8 cellular contexts compared by ENCODE assay signal in the genomic region with DNA sequence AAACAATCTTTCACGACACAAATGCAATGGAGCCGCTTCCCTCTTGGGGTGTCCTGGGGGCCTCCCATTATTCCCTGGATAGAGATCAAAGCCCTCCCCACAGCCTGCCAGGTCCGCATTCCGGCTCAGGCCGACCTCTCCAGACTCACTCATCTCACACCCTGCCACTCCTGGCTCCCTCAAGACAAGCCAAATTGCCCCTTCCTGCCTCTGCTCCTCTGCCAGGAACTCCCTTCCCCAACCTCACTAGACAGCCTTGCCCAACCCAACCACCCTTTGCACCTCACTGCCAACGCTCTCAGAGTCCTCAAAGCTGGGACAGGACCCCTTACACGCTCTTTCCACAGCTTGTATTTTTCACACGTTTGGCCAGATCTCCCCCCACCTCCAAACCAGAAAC. TPM values are rescaled to one million over a fixed set of nuclear protein-coding genes. Genes with fewer than 3 reads are reported as not detected.
A peak's percentile ranks its signal among the peaks of the same experiment; 100 is the strongest.
DNase-seq lines count a peak whose midpoint lies in the region; ATAC-seq, FAIRE-seq and TF ChIP-seq lines count a peak whose summit lies in the region.

No MANE protein-coding gene starts in this region.

- TF ChIP-seq POLR2A in GM12891 (IDR thresholded peaks at IDR 0.05; ENCODE audit: low read depth, low read length) = no peak

- intact Hi-C loops in activated CD4-positive, alpha-beta memory T cell treated with anti-CD3 and anti-CD28 coated beads for 36 hours (cut with micrococcal nuclease) = loop anchor here (1.0 to 5.0 kb wide), 3 partner anchors 7 to 199 kb away; no protein-coding TSS in a partner anchor

- no peak for DNase-seq in GM12891 (ENCODE audit: insufficient read length, low spot score)
- DNase-seq in activated CD4-positive, alpha-beta memory T cell treated with anti-CD3 and anti-CD28 coated beads for 36 hours = peak; percentile 45
- no peak for DNase-seq in glutamatergic neuron
- DNase-seq in stimulated activated CD4-positive, alpha-beta T cell treated with anti-CD3 and anti-CD28 coated beads, Interleukin-1b, Interleukin-23, amount 100 ng/mL, for 48 hours = no peak
- DNase-seq in omental fat pad (ENCODE audit: low spot score) = no peak

- POLR2A ChIA-PET in activated CD4-positive, alpha-beta memory T cell treated with anti-CD3 and anti-CD28 coated beads for 36 hours (lab: Charles Lee) = interaction anchor here (1.2 to 2.4 kb wide), 4 partner anchors 9 to 27 kb away, joined by 3 to 20 read pairs (median 4); a partner anchor contains a TSS

- peak overlapping the region; percentile 98 for H3K27ac Mint-ChIP-seq in activated CD4-positive, alpha-beta memory T cell treated with anti-CD3 and anti-CD28 coated beads for 36 hours
- peak overlapping the region; percentile 85 for H3K27ac Mint-ChIP-seq in glutamatergic neuron (ENCODE audit: unreplicated experiment)

- peaks cover 16% of the 10 kb centered on the region for H3K36me3 Mint-ChIP-seq in activated CD4-positive, alpha-beta memory T cell treated with anti-CD3 and anti-CD28 coated beads for 36 hours
- no peaks in the 10 kb centered on the region for H3K36me3 Mint-ChIP-seq in glutamatergic neuron (ENCODE audit: unreplicated experiment)

- no peaks in the 10 kb centered on the region for H3K9me3 Mint-ChIP-seq in activated CD4-positive, alpha-beta memory T cell treated with anti-CD3 and anti-CD28 coated beads for 36 hours
- peaks cover 4% of the 10 kb centered on the region for H3K9me3 Mint-ChIP-seq in glutamatergic neuron (ENCODE audit: unreplicated experiment)

- peaks cover 27% of the 10 kb centered on the region for H3K4me1 Mint-ChIP-seq in activated CD4-positive, alpha-beta memory T cell treated with anti-CD3 and anti-CD28 coated beads for 36 hours (ENCODE audit: low read depth)
- H3K4me1 Mint-ChIP-seq in glutamatergic neuron (ENCODE audit: low read depth, unreplicated experiment) = peaks cover 26% of the 10 kb centered on the region

- ATAC-seq in HG03159 (IDR thresholded peaks at IDR 0.05; ENCODE audit: unreplicated experiment) = no peak
- ATAC-seq in GM21786 (IDR thresholded peaks at IDR 0.05; ENCODE audit: unreplicated experiment) = no peak
- ATAC-seq in omental fat pad (ENCODE audit: low FRiP score) = no peak

- peak overlapping the region in 20 of 21 experiments; percentile 57 to 98 (median 90) for H3K27ac ChIP-seq in skin epidermis

- peak; percentile 31 for FAIRE-seq in GM12891 (lab: Jason Lieb, UNC)

- peak overlapping the region; percentile 95 for H3K4me3 Mint-ChIP-seq in activated CD4-positive, alpha-beta memory T cell treated with anti-CD3 and anti-CD28 coated beads for 36 hours
- H3K4me3 Mint-ChIP-seq in glutamatergic neuron (ENCODE audit: unreplicated experiment) = peak overlapping the region; percentile 99

- H3K27me3 Mint-ChIP-seq in activated CD4-positive, alpha-beta memory T cell treated with anti-CD3 and anti-CD28 coated beads for 36 hours = no peaks in the 10 kb centered on the region
- H3K27me3 Mint-ChIP-seq in glutamatergic neuron (ENCODE audit: unreplicated experiment) = peaks cover 4% of the 10 kb centered on the region

- TF ChIP-seq CTCF in glutamatergic neuron (IDR thresholded peaks at IDR 0.05; ENCODE audit: partially characterized antibody, unreplicated experiment) (no peak), omental fat pad (IDR thresholded peaks at IDR 0.05) (no peak)

- CTCF ChIA-PET in activated CD4-positive, alpha-beta memory T cell treated with anti-CD3 and anti-CD28 coated beads for 36 hours (lab: Charles Lee) = interaction anchor here (1.2 to 3.3 kb wide), 4 partner anchors 9 to 45 kb away, joined by 3 to 19 read pairs (median 6); no protein-coding TSS in a partner anchor

- H3K4me3 ChIP-seq in skin epidermis = peak overlapping the region; percentile 60 to 98 (median 83)

TF ChIP-seq in GM12891, 5 proteins besides CTCF, POLR2A, EP300 and RAD21:
- TF ChIP-seq TAF1 (IDR thresholded peaks at IDR 0.05; ENCODE audit: low read depth, low read length) (no peak), POU2F2 (IDR thresholded peaks at IDR 0.05; ENCODE audit: low read depth, low read length) (0 out of 2 replicates have a peak, but pooled peaks have one; percentile 11), SPI1 (IDR thresholded peaks at IDR 0.05; ENCODE audit: low read depth, low read length) (no peak), POLR2AphosphoS5 (IDR thresholded peaks at IDR 0.05; ENCODE audit: low read depth, low read length) (no peak), PAX5 (IDR thresholded peaks at IDR 0.05; ENCODE audit: insufficient read depth, low read length, severe bottlenecking) (no peak)
TF ChIP-seq in GM12891: peak in this region for 1.

RNA-seq across cellular contexts. Expression of a gene that starts 1.5 kb away (rescaled TPM):
- polyA plus RNA-seq in GM12891 (2012; ENCODE audit: low read depth, missing spikeins) = 35.6 TPM
- total RNA-seq in activated CD4-positive, alpha-beta memory T cell treated with anti-CD3 and anti-CD28 coated beads for 36 hours = 100 to 1,000 TPM; 108 to 110 TPM
- total RNA-seq in glutamatergic neuron (ENCODE audit: unreplicated experiment) (75.1 TPM), omental fat pad (100 to 1,000 TPM in 1 of 4 donors, 10 to 100 TPM in 3; 70.1 to 117 (median 87.8) TPM)

RNA-seq across cellular contexts. Expression of a gene that starts 20.4 kb away (rescaled TPM):
- polyA plus RNA-seq in GM12891 (2012; ENCODE audit: low read depth, missing spikeins) = 9.1 TPM
- total RNA-seq in activated CD4-positive, alpha-beta memory T cell treated with anti-CD3 and anti-CD28 coated beads for 36 hours = 10 to 100 TPM; 23.3 to 24.2 TPM
- total RNA-seq in glutamatergic neuron (ENCODE audit: unreplicated experiment) (30.6 TPM), omental fat pad (10 to 100 TPM in 1 of 4 donors, 1 to 10 TPM in 3; 4.0 to 19.5 (median 6.7) TPM)

RNA-seq across cellular contexts. Expression of a gene that starts 21.4 kb away (rescaled TPM):
- polyA plus RNA-seq in GM12891 (2012; ENCODE audit: low read depth, missing spikeins) = 3.9 TPM
- total RNA-seq in activated CD4-positive, alpha-beta memory T cell treated with anti-CD3 and anti-CD28 coated beads for 36 hours = 1 to 10 TPM; 5.7 to 5.8 TPM
- total RNA-seq in glutamatergic neuron (ENCODE audit: unreplicated experiment) = 10.9 TPM
- 1 to 10 TPM; 2.4 to 6.2 (median 3.9) TPM for total RNA-seq in omental fat pad

RNA-seq across cellular contexts. Expression of a gene that starts 21.4 kb away (rescaled TPM):
- 22.1 TPM for polyA plus RNA-seq in GM12891 (2012; ENCODE audit: low read depth, missing spikeins)
- 10 to 100 TPM; 24.2 to 28.4 TPM for total RNA-seq in activated CD4-positive, alpha-beta memory T cell treated with anti-CD3 and anti-CD28 coated beads for 36 hours
- total RNA-seq in glutamatergic neuron (ENCODE audit: unreplicated experiment) = 66.3 TPM
- 10 to 100 TPM; 38.0 to 57.8 (median 45.6) TPM for total RNA-seq in omental fat pad

RNA-seq across cellular contexts. Expression of a gene that starts 35.5 kb away (rescaled TPM):
- 19.7 TPM for polyA plus RNA-seq in GM12891 (2012; ENCODE audit: low read depth, missing spikeins)
- 10 to 100 TPM; 41.9 to 45.3 TPM for total RNA-seq in activated CD4-positive, alpha-beta memory T cell treated with anti-CD3 and anti-CD28 coated beads for 36 hours
- total RNA-seq in glutamatergic neuron (ENCODE audit: unreplicated experiment) = 65.7 TPM
- total RNA-seq in omental fat pad = 10 to 100 TPM; 17.0 to 31.3 (median 19.6) TPM
